Comparison of ENCODE assay signal across 17 cellular contexts in the genomic region with DNA sequence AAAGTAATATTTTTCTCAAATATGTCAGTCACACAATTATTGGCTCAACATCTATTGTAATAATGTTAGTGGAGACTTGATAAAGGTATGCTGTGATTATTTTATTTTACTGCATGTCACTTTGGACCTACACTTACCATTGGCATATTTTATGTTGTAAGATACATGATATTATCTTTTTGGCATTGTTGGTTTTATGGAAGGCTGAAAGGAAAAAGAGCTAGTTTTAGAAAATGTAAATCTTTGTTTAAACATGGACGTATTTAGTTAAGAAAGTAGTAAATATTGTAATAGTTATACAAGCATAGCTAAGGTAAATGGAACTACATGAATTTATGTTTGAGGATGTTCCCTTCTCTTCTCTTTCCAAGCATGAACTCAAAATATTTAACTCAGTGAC.
DNase-seq lines count a peak whose midpoint lies in the region; TF ChIP-seq lines count a peak whose summit lies in the region.
"Had no signal": no experiment of that assay in that cellular context is flagged by ENCODE, and none has a peak within 500 bp of the region (broad histone marks: within the 10 kb centered on the region; RNA-seq: fewer than 3 reads in every experiment).

No MANE protein-coding gene starts in this region.

- no peaks in the 10 kb centered on the region for H3K36me3 Mint-ChIP-seq in activated CD4-positive, alpha-beta memory T cell treated with anti-CD3 and anti-CD28 coated beads, Interleukin-2, amount 10 ng/mL, durations not matched to agents 7 days and 5 days (ENCODE audit: low read depth)
- H3K36me3 Mint-ChIP-seq: CD8-positive, alpha-beta T cell had no signal

- TF ChIP-seq CTCF in 22Rv1 (IDR thresholded peaks at IDR 0.05) (no peak), LNCaP clone FGC (IDR thresholded peaks at IDR 0.05; ENCODE audit: control insufficient read depth, extremely low read depth, insufficient read depth) (no peak)

- H3K27ac ChIP-seq in 22Rv1, result peak overlapping the region; percentile 67
- H3K27ac ChIP-seq: A549; BLaER1 treated with 17β-estradiol and CSF1 and Interleukin-3, amounts not matched to agents 10 nM and 100 nM; C4-2B had no signal

- no peak overlapping the region for H3K4me3 ChIP-seq in LNCaP clone FGC (ENCODE audit: low read depth, low read length)
- H3K4me3 ChIP-seq: A549; BLaER1 treated with 17β-estradiol and CSF1 and Interleukin-3, amounts not matched to agents 10 nM and 100 nM had no signal

- peaks cover 11% of the 10 kb centered on the region for H3K9me3 Mint-ChIP-seq in activated CD4-positive, alpha-beta memory T cell treated with anti-CD3 and anti-CD28 coated beads, Interleukin-2, amount 10 ng/mL, durations not matched to agents 7 days and 5 days

- no peak overlapping the region for H3K4me3 Mint-ChIP-seq in activated CD4-positive, alpha-beta memory T cell treated with anti-CD3 and anti-CD28 coated beads, Interleukin-2, amount 10 ng/mL, durations not matched to agents 7 days and 5 days
- H3K4me3 Mint-ChIP-seq: B cell; CD4-positive, alpha-beta T cell; CD8-positive, alpha-beta T cell had no signal

- no peaks in the 10 kb centered on the region for H3K27me3 Mint-ChIP-seq in activated CD4-positive, alpha-beta memory T cell treated with anti-CD3 and anti-CD28 coated beads, Interleukin-2, amount 10 ng/mL, durations not matched to agents 7 days and 5 days
- H3K27me3 Mint-ChIP-seq: B cell; CD4-positive, alpha-beta T cell had no signal

- CTCF ChIA-PET in activated CD4-positive, alpha-beta memory T cell treated with anti-CD3 and anti-CD28 coated beads, Interleukin-2, amount 10 ng/mL, durations not matched to agents 7 days and 5 days (lab: Charles Lee), result no interaction called here

- DNase-seq in DMS53 (lab: John Stamatoyannopoulos, UW) (peak; percentile 25), LNCaP clone FGC (ENCODE audit: low read depth) (peak; percentile 89), HT-29 (ENCODE audit: low spot score) (no peak)
- DNase-seq in activated CD4-positive, alpha-beta memory T cell treated with anti-CD3 and anti-CD28 coated beads, Interleukin-2, amount 10 ng/mL, durations not matched to agents 7 days and 5 days, result no peak
- no peak for DNase-seq in activated CD4-positive, alpha-beta T cell treated with anti-CD3 and anti-CD28 coated beads, Interleukin-2, amount 50 U/mL, for 4 hours
- DNase-seq: AML-193; Caco-2; Calu3; CD4-positive, alpha-beta T cell; CD8-positive, alpha-beta T cell; DMS79 treated with DMSO at 0.1 percent for 48 hours; GF-D8 had no signal

- H3K27ac Mint-ChIP-seq in activated CD4-positive, alpha-beta memory T cell treated with anti-CD3 and anti-CD28 coated beads, Interleukin-2, amount 10 ng/mL, durations not matched to agents 7 days and 5 days, result no peak overlapping the region
- H3K27ac Mint-ChIP-seq: B cell; CD4-positive, alpha-beta T cell; CD8-positive, alpha-beta T cell had no signal

- no peaks in the 10 kb centered on the region for H3K4me1 Mint-ChIP-seq in activated CD4-positive, alpha-beta memory T cell treated with anti-CD3 and anti-CD28 coated beads, Interleukin-2, amount 10 ng/mL, durations not matched to agents 7 days and 5 days
- H3K4me1 Mint-ChIP-seq: B cell had no signal

- POLR2A ChIA-PET in activated CD4-positive, alpha-beta memory T cell treated with anti-CD3 and anti-CD28 coated beads, Interleukin-2, amount 10 ng/mL, durations not matched to agents 7 days and 5 days (lab: Charles Lee), result no interaction called here

Comparison
In these comparisons a context has a peak if more than half of its experiments do, and no peak if none do; other contexts are left out.
1. DNase-seq: peak in DMS53 (single experiment) and LNCaP clone FGC (single experiment); none in activated CD4-positive, alpha-beta memory T cell treated with anti-CD3 and anti-CD28 coated beads, Interleukin-2, amount 10 ng/mL, durations not matched to agents 7 days and 5 days (single experiment), HT-29 (single experiment) and activated CD4-positive, alpha-beta T cell treated with anti-CD3 and anti-CD28 coated beads, Interleukin-2, amount 50 U/mL, for 4 hours (0 of 2).